In genomic region chr2:166249318-166249717, GRCh38 we compare ENCODE assay signal across 26 cellular contexts.
"Had no signal": no experiment of that assay in that cellular context is flagged by ENCODE, and none has a peak within 500 bp of the region (broad histone marks: within the 10 kb centered on the region; RNA-seq: fewer than 3 reads in every experiment).

No MANE protein-coding gene starts in this region.

- H3K27ac ChIP-seq: stomach, suprapubic skin, testis, thoracic aorta, thyroid gland, tibial artery, tibial nerve, transverse colon, upper lobe of left lung, upper lobe of right lung, uterus, vagina had no signal

- H3K9me3 ChIP-seq: stomach, suprapubic skin, testis, thoracic aorta, thyroid gland, tibial artery, tibial nerve, transverse colon, upper lobe of left lung, upper lobe of right lung, uterus, vagina had no signal

- ATAC-seq: stimulated activated effector memory CD8-positive, alpha-beta T cell treated with anti-CD3 and anti-CD28 coated beads, Interleukin-12 subunit alpha, Interleukin-12 subunit beta, amount 100 ng/mL, for 72 hours; stimulated activated memory B cell treated with anti-CD40 and anti-IgM and Interleukin-4, amounts not matched to agents 10 μg/mL and 1 μg/mL and 100 μg/mL, for 72 hours; stimulated activated naive B cell treated with anti-CD40 and anti-IgM and Interleukin-4, amounts not matched to agents 10 μg/mL and 1 μg/mL and 100 μg/mL, for 72 hours; stimulated activated naive CD8-positive, alpha-beta T cell treated with anti-CD3 and anti-CD28 coated beads, Interleukin-15, amount 100 ng/mL, for 72 hours; stimulated activated naive CD8-positive, alpha-beta T cell treated with anti-CD3 and anti-CD28 coated beads, Interleukin-15, Interleukin-2, amounts not matched to agents 100 U/mL and 50 U/mL, for 24 hours; upper lobe of right lung had no signal

- H3K4me1 ChIP-seq: stomach, suprapubic skin, testis, thyroid gland, tibial artery, tibial nerve, transverse colon, upper lobe of left lung, upper lobe of right lung, uterus, vagina had no signal

- H3K36me3 ChIP-seq: stomach, suprapubic skin, thoracic aorta, thyroid gland, tibial artery, tibial nerve, transverse colon, upper lobe of left lung, upper lobe of right lung, vagina had no signal

- H3K27me3 ChIP-seq: stomach, suprapubic skin, testis, thyroid gland, tibial artery, tibial nerve, transverse colon, upper lobe of left lung, upper lobe of right lung, uterus, vagina had no signal

- DNase-seq: stimulated activated CD4-positive, alpha-beta T cell treated with anti-CD3 and anti-CD28 coated beads, Interleukin-2, amount 100 ng/mL, for 48 hours; stimulated activated CD4-positive, alpha-beta T cell treated with anti-CD3 and anti-CD28 coated beads, Interleukin-4, amount 100 ng/mL, for 1 hour; stimulated activated CD4-positive, alpha-beta T cell treated with anti-CD3 and anti-CD28 coated beads, Interleukin-4, amount 100 ng/mL, for 24 hours; stimulated activated CD4-positive, alpha-beta T cell treated with anti-CD3 and anti-CD28 coated beads, Interleukin-4, amount 100 ng/mL, for 4 hours; stimulated activated CD8-positive, alpha-beta memory T cell treated with anti-CD3 and anti-CD28 coated beads, Interleukin-4, amount 100 ng/mL, for 48 hours; stimulated activated naive B cell treated with anti-CD40 and anti-IgM and Interleukin-4, amounts not matched to agents 10 μg/mL and 1 μg/mL and 100 μg/mL, for 72 hours; stimulated activated naive CD4-positive, alpha-beta T cell; stimulated activated naive CD4-positive, alpha-beta T cell treated with Interleukin-2 at 50 U/mL for 16 hours; stimulated activated naive CD8-positive, alpha-beta T cell treated with anti-CD3 and anti-CD28 coated beads, Interleukin-15, amount 100 ng/mL, for 72 hours; stimulated activated naive CD8-positive, alpha-beta T cell treated with anti-CD3 and anti-CD28 coated beads, Interleukin-15, Interleukin-2, amounts not matched to agents 100 U/mL and 50 U/mL, for 24 hours; stomach; substantia nigra; testis; thyroid gland; tibial artery; transverse colon; trophoblast cell; upper lobe of left lung; upper lobe of right lung; uterus had no signal

- H3K4me3 ChIP-seq: stomach, suprapubic skin, testis, thoracic aorta, thyroid gland, tibial artery, tibial nerve, transverse colon, upper lobe of left lung, upper lobe of right lung, uterus, vagina had no signal
